ENCODE assay signal across 8 cellular contexts in the genomic region with DNA sequence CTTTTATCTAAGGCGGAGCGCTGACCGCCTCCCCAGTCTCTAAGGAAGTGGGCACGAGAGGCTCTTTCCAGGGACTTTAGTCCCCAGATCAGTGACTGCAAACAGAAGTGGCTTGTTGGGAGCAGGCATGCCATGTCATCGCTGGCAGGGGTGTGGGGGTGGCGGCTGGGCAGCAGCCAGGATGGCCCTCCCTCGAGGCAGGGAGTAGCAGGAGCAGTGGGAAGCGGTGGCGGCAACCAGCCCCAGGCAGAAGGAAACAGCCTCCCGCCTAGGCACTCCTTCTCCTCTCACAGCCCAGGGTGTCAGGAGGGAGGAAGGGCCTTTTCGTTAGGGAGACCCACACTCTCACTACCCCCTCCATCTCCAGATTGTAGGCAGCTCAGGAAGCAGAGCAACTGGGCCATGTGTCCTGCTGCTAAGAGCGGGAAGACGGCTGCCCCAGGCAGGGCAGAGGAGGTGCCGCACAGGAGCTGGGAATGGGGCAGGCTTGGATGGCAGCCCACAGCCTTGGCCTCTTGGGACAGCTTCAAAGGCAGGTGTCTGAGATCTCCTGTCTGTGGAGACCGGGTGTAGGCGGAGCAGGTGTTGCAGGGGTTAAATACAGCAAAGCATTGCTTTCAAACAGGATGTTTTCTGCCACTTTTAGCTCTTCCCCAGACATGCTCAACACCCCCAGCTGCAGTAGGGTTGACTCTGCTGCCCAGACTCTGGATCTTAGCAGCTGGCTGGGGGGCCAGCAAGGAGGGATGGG. TPM values are rescaled to one million over a fixed set of nuclear protein-coding genes. Genes with fewer than 3 reads are reported as not detected.
DNase-seq lines count a peak whose midpoint lies in the region; ATAC-seq, FAIRE-seq and TF ChIP-seq lines count a peak whose summit lies in the region.

No MANE protein-coding gene starts in this region.

- peak overlapping the region; percentile 96 for H3K27ac ChIP-seq in AG04450 (ENCODE audit: low read depth, low read length)
- H3K27ac ChIP-seq in H1 (ENCODE audit: low read depth, low read length): no peak overlapping the region
- peak overlapping the region in 2 of 4 donors; percentile 42 to 63 for H3K27ac ChIP-seq in upper lobe of left lung

- no peak overlapping the region for H3K9ac ChIP-seq in H1 (replicated peaks in 1 of 4; ENCODE audit: extremely low read depth in 1 of 4, low read depth in 3 of 4, low read length in 3 of 4)

- H3K79me2 ChIP-seq in H1 (ENCODE audit: control insufficient read depth in 1 of 2, insufficient read depth in 2 of 2, low read length in 2 of 2): no peaks in the 10 kb centered on the region

- H3K4ac ChIP-seq in H1 (replicated peaks; ENCODE audit: insufficient read length, low read depth, low read length): no peak overlapping the region

- H3K4me1 ChIP-seq in H1 (replicated peaks in 1 of 4; ENCODE audit: control insufficient read depth in 3 of 4, insufficient read depth in 4 of 4, low read length in 3 of 4) (peaks cover 0 to 5% (median 1%) of the 10 kb centered on the region in 4 experiments; a peak in 4 of 7 replicates), upper lobe of left lung (peaks cover 15 to 42% (median 33%) of the 10 kb centered on the region in 4 donors)

- FAIRE-seq in H1 (lab: Jason Lieb, UNC): no peak

- TF ChIP-seq POLR2A in H1 (IDR thresholded peaks at IDR 0.05; ENCODE audit: control extremely low read depth in 1 of 2, low read depth in 2 of 2, low read length in 2 of 2) (no peak), upper lobe of left lung (IDR thresholded peaks at IDR 0.05) (peak in 1 of 4 donors; percentile 10), erythroblast (IDR thresholded peaks at IDR 0.05; ENCODE audit: low read length) (no peak)

- H3K9me3 ChIP-seq in AG04450 (ENCODE audit: control insufficient read depth, insufficient read depth, low read length) (no peaks in the 10 kb centered on the region), H1 (ENCODE audit: insufficient read depth in 2 of 2, low read depth in 1 of 2, low read length in 1 of 2) (no peaks in the 10 kb centered on the region), upper lobe of left lung (no peaks in the 10 kb centered on the region)

- no peaks in the 10 kb centered on the region for H3K23me2 ChIP-seq in H1 (ENCODE audit: low read depth, low read length)

- H3K36me3 ChIP-seq in H1 (ENCODE audit: control insufficient read depth in 2 of 4, insufficient read depth in 4 of 4, low read length in 3 of 4) (no peaks in the 10 kb centered on the region; a peak in 1 of 8 replicates), upper lobe of left lung (peaks cover 2 to 8% (median 3%) of the 10 kb centered on the region in 4 donors)

- POLR2A ChIA-PET in AG04450 (lab: Yijun Ruan, JAX) (interaction anchor here (0.6 to 2.0 kb wide), 2 partner anchors 10 to 15 kb away, joined by 3 to 4 read pairs; no protein-coding TSS in a partner anchor), H1 (lab: Charles Lee; ENCODE audit: partially characterized antibody) (interaction anchor here (2.5 kb wide), 1 partner anchor 22 kb away, joined by 9 read pairs; a partner anchor contains a TSS)

- H2BK20ac ChIP-seq in H1 (ENCODE audit: low read length): no peak overlapping the region; the same call in 1 of the 2 replicates

- H2BK15ac ChIP-seq in H1 (ENCODE audit: low read length): no peak overlapping the region

- H2AK5ac ChIP-seq in H1 (ENCODE audit: low read depth, low read length): no peak overlapping the region

- peak; percentile 70 for ATAC-seq in GM18868 (IDR thresholded peaks at IDR 0.05; ENCODE audit: unreplicated experiment)
- ATAC-seq in HG03025 (IDR thresholded peaks at IDR 0.05; ENCODE audit: low FRiP score, unreplicated experiment): peak; percentile 77
- peak; percentile 44 to 47 for ATAC-seq in upper lobe of left lung (ENCODE audit: low FRiP score in 2 of 2)

- peak overlapping the region; percentile 9; the same call in 1 of the 2 replicates for H2AFZ ChIP-seq in H1 (ENCODE audit: low read length)

- H4K20me1 ChIP-seq in H1 (replicated peaks in 1 of 2; ENCODE audit: control insufficient read depth in 1 of 2, insufficient read depth in 2 of 2, low read length in 2 of 2): no peaks in the 10 kb centered on the region

- WGBS in H1 (ENCODE audit: extremely low coverage in 1 of 2, insufficient coverage in 1 of 2, insufficient read length in 1 of 2, insufficient replicate concordance in 2 of 2, low coverage in 1 of 2, low lambda C conversion rate in 2 of 2, missing lambda C conversion rate in 1 of 2), 2 experiments: 87% methylated on average over 14 of the region's 16 CpGs; no CpG with 5 or more reads in 1 of the 2 experiments
- WGBS in upper lobe of left lung, 2 donors: 40 to 57% methylated on average over 12 to 16 of the region's 16 CpGs

- no peak overlapping the region for H3K18ac ChIP-seq in H1 (ENCODE audit: extremely low read depth, low read length)

- TF ChIP-seq EP300 in H1 (IDR thresholded peaks at IDR 0.05; ENCODE audit: borderline replicate concordance in 1 of 2, low read depth in 2 of 2, low read length in 2 of 2): no peak
- no peak for TF ChIP-seq EP300 in upper lobe of left lung (IDR thresholded peaks at IDR 0.05)

- DNase-seq in AG04450 (ENCODE audit: low read depth, low spot score) (no peak), SW480 (ENCODE audit: low spot score) (peak; percentile 71), H1 (ENCODE audit: low read depth in 1 of 2, low spot score in 2 of 2) (no peak), upper lobe of left lung (peak; percentile 84 to 88), erythroblast (lab: John Stamatoyannopoulos, UW) (no peak)
- DNase-seq in activated CD4-positive, CD25-positive, alpha-beta regulatory T cell (lab: John Stamatoyannopoulos, UW): no peak

- CTCF ChIA-PET in AG04450 (lab: Charles Lee) (interaction anchor here (0.6 to 1.6 kb wide), 3 partner anchors 11 to 165 kb away, joined by 3 to 4 read pairs (median 3); no protein-coding TSS in a partner anchor), H1 (lab: Charles Lee; ENCODE audit: partially characterized antibody) (interaction anchor here (0.9 to 4.6 kb wide), 13 partner anchors 8 to 140 kb away, joined by 3 to 29 read pairs (median 4); a partner anchor contains a TSS)

- no peak overlapping the region for H4K5ac ChIP-seq in H1 (ENCODE audit: insufficient read length, low read depth, low read length)

- TF ChIP-seq RAD21 in H1 (IDR thresholded peaks at IDR 0.05 in 1 of 2, conservative IDR thresholded peaks at IDR 0.05 in 1 of 2; ENCODE audit: low read depth in 2 of 2, low read length in 2 of 2): no peak

- no peak overlapping the region for H3K56ac ChIP-seq in H1 (replicated peaks; ENCODE audit: insufficient read length, low read depth, low read length)

- H3K4me2 ChIP-seq in H1 (ENCODE audit: insufficient read depth in 1 of 2, low read depth in 2 of 2, low read length in 2 of 2): no peak overlapping the region

- no peaks in the 10 kb centered on the region for H3K79me1 ChIP-seq in H1 (ENCODE audit: low read depth, low read length)

- H2BK12ac ChIP-seq in H1 (ENCODE audit: low read depth, low read length): peak overlapping the region; percentile 35; the same call in 1 of the 2 replicates

- no peak overlapping the region for H2BK120ac ChIP-seq in H1 (replicated peaks; ENCODE audit: low read depth, low read length)

- H4K8ac ChIP-seq in H1 (ENCODE audit: extremely low read depth, insufficient read depth, low read length): peak overlapping the region; percentile 91; the same call in 1 of the 2 replicates

- H3K27me3 ChIP-seq in AG04450 (ENCODE audit: control insufficient read depth, insufficient read depth, low read length) (no peaks in the 10 kb centered on the region), H1 (replicated peaks in 1 of 4; ENCODE audit: control insufficient read depth in 3 of 4, extremely low read depth in 1 of 4, insufficient read depth in 3 of 4, low read length in 3 of 4) (no peaks in the 10 kb centered on the region; a peak in 1 of 7 replicates), upper lobe of left lung (no peaks in the 10 kb centered on the region)

- H3K14ac ChIP-seq in H1 (ENCODE audit: insufficient read length): no peak overlapping the region

- peak overlapping the region; percentile 35; the same call in 1 of the 2 replicates for H2BK5ac ChIP-seq in H1 (ENCODE audit: low read depth, low read length)

- peak overlapping the region; percentile 17 for H4K91ac ChIP-seq in H1 (replicated peaks; ENCODE audit: insufficient read length, low read length)

- no peak overlapping the region for H3K4me3 ChIP-seq in AG04450 (ENCODE audit: low read depth, low read length)
- H3K4me3 ChIP-seq in H1 (ENCODE audit: extremely low read depth in 1 of 4, insufficient read depth in 2 of 4, low read depth in 3 of 4, low read length in 4 of 4): no peak overlapping the region
- H3K4me3 ChIP-seq in upper lobe of left lung: peak overlapping the region in 2 of 4 donors; percentile 3 to 9

- no peak overlapping the region for H3K23ac ChIP-seq in H1 (ENCODE audit: insufficient read length)

- no peak for TF ChIP-seq CTCF in AG04450 (IDR thresholded peaks at IDR 0.05; ENCODE audit: low read depth, low read length)
- TF ChIP-seq CTCF in H1 (IDR thresholded peaks at IDR 0.05; ENCODE audit: control extremely low read depth in 1 of 3, insufficient read depth in 1 of 3, low read depth in 1 of 3, low read length in 3 of 3): no peak
- TF ChIP-seq CTCF in upper lobe of left lung (IDR thresholded peaks at IDR 0.05): no peak

TF ChIP-seq in H1, 55 proteins besides CTCF, POLR2A, EP300 and RAD21:
- TF ChIP-seq TEAD4 (IDR thresholded peaks at IDR 0.05; ENCODE audit: low read depth, low read length): no peak
- TF ChIP-seq, protein P1, sequence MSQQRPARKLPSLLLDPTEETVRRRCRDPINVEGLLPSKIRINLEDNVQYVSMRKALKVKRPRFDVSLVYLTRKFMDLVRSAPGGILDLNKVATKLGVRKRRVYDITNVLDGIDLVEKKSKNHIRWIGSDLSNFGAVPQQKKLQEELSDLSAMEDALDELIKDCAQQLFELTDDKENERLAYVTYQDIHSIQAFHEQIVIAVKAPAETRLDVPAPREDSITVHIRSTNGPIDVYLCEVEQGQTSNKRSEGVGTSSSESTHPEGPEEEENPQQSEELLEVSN (IDR thresholded peaks at IDR 0.05): peak; percentile 86
- TF ChIP-seq, protein P2, sequence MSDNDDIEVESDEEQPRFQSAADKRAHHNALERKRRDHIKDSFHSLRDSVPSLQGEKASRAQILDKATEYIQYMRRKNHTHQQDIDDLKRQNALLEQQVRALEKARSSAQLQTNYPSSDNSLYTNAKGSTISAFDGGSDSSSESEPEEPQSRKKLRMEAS (IDR thresholded peaks at IDR 0.05): peak; percentile 71

RNA-seq across cellular contexts. Expression of a gene that starts 21.8 kb away (rescaled TPM):
- polyA plus RNA-seq in AG04450 (2011; rRNA removed): 11.9 and 13.6 TPM in 2 replicates
- 14.6 and 23.2 TPM in 2 replicates for polyA minus RNA-seq in AG04450 (2011; rRNA and poly(A)+ RNA removed)
- total RNA-seq in H1 (2021; fragmentation: NEBNext Ultra II Directional; extraction: Animal tissue kit (Norgen Biotek cat#: 25700)): 0.34 and 0.65 TPM in 2 replicates
- 0.44 and 0.58 TPM in 2 replicates for polyA plus RNA-seq in H1 (2011; rRNA removed)
- 0.23 TPM for polyA plus RNA-seq in H1 (2011; cell fraction: cytosol; rRNA removed)
- polyA plus RNA-seq in H1 (2011; cell fraction: nucleus; rRNA removed): 0.33 TPM
- 0.14 to 0.27 TPM (median 0.23 TPM) in 4 replicates for polyA plus RNA-seq in H1 (2012, experiment 1 of 2)
- 0.08 TPM for polyA plus RNA-seq in H1 (2012, experiment 2 of 2)
- 0.28 TPM for polyA plus RNA-seq in H1 (2013, experiment 1 of 2)
- polyA plus RNA-seq in H1 (2013, experiment 2 of 2): 0.24 TPM
- polyA minus RNA-seq in H1 (2011; rRNA and poly(A)+ RNA removed): 0.66 and 0.83 TPM in 2 replicates
- 0.44 TPM for polyA minus RNA-seq in H1 (2011; cell fraction: cytosol; rRNA and poly(A)+ RNA removed)
- polyA minus RNA-seq in H1 (2011; cell fraction: nucleus; rRNA and poly(A)+ RNA removed): 0.60 TPM
- 10 to 100 TPM; 23.0 to 41.1 (median 27.5) TPM for total RNA-seq in upper lobe of left lung

Comparison
In these comparisons a context has a peak if more than half of its experiments do, and no peak if none do; other contexts are left out.
1. DNase-seq: peak in SW480 (single experiment) and upper lobe of left lung (2 of 2); none in AG04450 (single experiment), H1 (0 of 2), activated CD4-positive, CD25-positive, alpha-beta regulatory T cell (0 of 4) and erythroblast (0 of 2).
2. RNA of a gene that starts 21.8 kb away (total RNA-seq): 23.0 to 41.1 TPM in upper lobe of left lung; 0.34 to 0.65 TPM in H1; every median in the first group is over 10 times any median in the second.
3. Peak in every context shown above with its lines, with median percentiles within 50 percentile points of each other: ATAC-seq.